ENCODE assay signal across 13 cellular contexts in genomic region chr5:119409235-119409815, GRCh38. TPM values are rescaled to one million over a fixed set of nuclear protein-coding genes. Genes with fewer than 3 reads are reported as not detected.
A peak's percentile ranks its signal among the peaks of the same experiment; 100 is the strongest.
DNase-seq lines count a peak whose midpoint lies in the region; ATAC-seq, FAIRE-seq and TF ChIP-seq lines count a peak whose summit lies in the region.
"Had no signal": no experiment of that assay in that cellular context is flagged by ENCODE, and none has a peak within 500 bp of the region (broad histone marks: within the 10 kb centered on the region; RNA-seq: fewer than 3 reads in every experiment).

No MANE protein-coding gene starts in this region.

- 0 out of 2 replicates have a peak overlapping the region, but pooled peaks have one; percentile 18 for H2AFZ ChIP-seq in K562 (ENCODE audit: low read depth, low read length)

- DNase-seq in K562 (ENCODE audit: extremely low read depth in 1 of 4, low spot score in 3 of 4), result peak in 1 of 4 experiments; percentile 43
- no peak for DNase-seq in cardiac septum (ENCODE audit: low spot score)
- DNase-seq in SW480 (ENCODE audit: low spot score), result no peak
- DNase-seq in SIG-M5 (lab: John Stamatoyannopoulos, UW), result no peak
- DNase-seq: activated effector memory CD4-positive, alpha-beta T cell treated with anti-CD3 and anti-CD28 coated beads, Interleukin-2, amount 50 U/mL, for 16 hours; Calu3; foreskin keratinocyte; pancreas; trophoblast cell had no signal

- no peaks in the 10 kb centered on the region for H3K27me3 ChIP-seq in K562 (ENCODE audit: control insufficient read depth in 2 of 2, insufficient read depth in 2 of 2, low read length in 2 of 2)
- H3K27me3 ChIP-seq: foreskin keratinocyte, pancreas had no signal

- TF ChIP-seq CTCF in GM12872 (IDR thresholded peaks at IDR 0.05; ENCODE audit: insufficient read depth, low read depth, low read length) (peak; percentile 59), K562 (IDR thresholded peaks at IDR 0.05 in 2 of 3, conservative IDR thresholded peaks at IDR 0.05 in 1 of 3; ENCODE audit: insufficient read depth in 2 of 3, low read depth in 1 of 3, low read length in 3 of 3) (peak; percentile 30 to 41 (median 37); a peak in 5 of 6 replicates)

- H3K79me2 ChIP-seq in K562 (ENCODE audit: control insufficient read depth, insufficient read depth, low read length), result no peaks in the 10 kb centered on the region

- peak; percentile 44 for FAIRE-seq in K562 (lab: Jason Lieb, UNC)
- FAIRE-seq: pancreas had no signal

- intact Hi-C loops in K562 (cut with micrococcal nuclease) (no loop called here), cardiac septum (cut with DNase I) (no loop called here)

- 17% methylated on average over 3 of the region's 3 CpGs for WGBS in K562 (ENCODE audit: insufficient coverage, low coverage, missing lambda C conversion rate)

- H3K36me3 ChIP-seq in K562 (ENCODE audit: control insufficient read depth, insufficient read depth, low read length), result no peaks in the 10 kb centered on the region
- H3K36me3 ChIP-seq: pancreas had no signal

- no peaks in the 10 kb centered on the region for H3K9me3 ChIP-seq in K562 (replicated peaks; ENCODE audit: control insufficient read depth, insufficient read depth, low read depth, low read length)
- H3K9me3 ChIP-seq: pancreas had no signal

- no TSS peak for BruUV-seq in K562 (replicated peaks; lab: Mats Ljungman, UMichigan)

- no peaks in the 10 kb centered on the region for H4K20me1 ChIP-seq in K562 (replicated peaks; ENCODE audit: control insufficient read depth, insufficient read depth, low read length)

- no peak for TF ChIP-seq POLR2A in K562 (conservative IDR thresholded peaks at IDR 0.05)

- in situ Hi-C loops in K562 (cut with MboI), result no loop called here

- no peaks in the 10 kb centered on the region for H3K9me1 ChIP-seq in K562 (ENCODE audit: control insufficient read depth, insufficient read depth, low read length)

- H3K9ac ChIP-seq in K562 (ENCODE audit: insufficient read depth in 1 of 2, low read depth in 2 of 2, low read length in 2 of 2), result no peak overlapping the region

- no peak overlapping the region for H3K4me3 ChIP-seq in K562
- H3K4me3 ChIP-seq: pancreas had no signal

- H3K4me1 ChIP-seq in K562 (replicated peaks in 1 of 2; ENCODE audit: control insufficient read depth in 2 of 2, insufficient read depth in 2 of 2, low read length in 2 of 2), result peaks cover 0 to 17% of the 10 kb centered on the region in 2 experiments; a peak in 3 of 5 replicates

- ATAC-seq in GM18907 (IDR thresholded peaks at IDR 0.05; ENCODE audit: unreplicated experiment) (peak; percentile 34), HG02943 (IDR thresholded peaks at IDR 0.05; ENCODE audit: low read depth, unreplicated experiment) (peak; percentile 43), K562 (peak; percentile 38), HG03097 (IDR thresholded peaks at IDR 0.05; ENCODE audit: low FRiP score, unreplicated experiment) (no peak)
- ATAC-seq: foreskin keratinocyte, pancreas had no signal

- no peak for TF ChIP-seq EP300 in K562 (IDR thresholded peaks at IDR 0.05; ENCODE audit: low read length)

- CTCF ChIA-PET in K562 (lab: Yijun Ruan, JAX; ENCODE audit: low intra/inter-chr PET ratio), result interaction anchor here (2.2 kb wide), 1 partner anchor 421 kb away, joined by 8 read pairs; the partner anchor contains the start of gene DTWD2

- no peak overlapping the region for H3K27ac ChIP-seq in K562 (ENCODE audit: extremely low read depth, low read depth, low read length)
- H3K27ac ChIP-seq: foreskin keratinocyte, pancreas had no signal

- POLR2A ChIA-PET in K562 (lab: Yijun Ruan, JAX), result interaction anchor here (1.2 kb wide), 1 partner anchor 339 kb away, joined by 4 read pairs; the partner anchor contains the start of gene DMXL1

- no peak overlapping the region for H3K4me2 ChIP-seq in K562 (ENCODE audit: insufficient read depth, low read length)

- peak in 1 of 2 experiments; percentile 62; a peak in 2 of 4 replicates for TF ChIP-seq RAD21 in K562 (CRISPR knock-in tag; conservative IDR thresholded peaks at IDR 0.05 in 1 of 2, IDR thresholded peaks at IDR 0.05 in 1 of 2)

TF ChIP-seq in K562, 482 proteins besides CTCF, POLR2A, EP300 and RAD21:
- no peak for TF ChIP-seq SIN3B (IDR thresholded peaks at IDR 0.05; ENCODE audit: low read depth)
- TF ChIP-seq SMARCE1 (IDR thresholded peaks at IDR 0.05), result no peak
- peak; percentile 44 for TF ChIP-seq ZFP36 (IDR thresholded peaks at IDR 0.05; ENCODE audit: low read depth, low read length, partially characterized antibody)

RNA-seq across cellular contexts. Expression of gene HSD17B4, which starts 43.0 kb away (rescaled TPM):
- 60.9 and 67.5 TPM in 2 replicates for total RNA-seq in K562 (2011; cell fraction: chromatin; rRNA removed; ENCODE audit: low replicate concordance)
- total RNA-seq in K562 (2011; cell fraction: nucleolus; rRNA removed), result 23.5 and 28.4 TPM in 2 replicates
- total RNA-seq in K562 (2011; cell fraction: nucleoplasm; rRNA removed), result 32.8 and 46.1 TPM in 2 replicates
- total RNA-seq in K562 (2014; rRNA removed) (82.1 and 120 TPM in 2 replicates), K562 (2014; rRNA removed; fragmentation: Illumina TruSeq; extraction: Trizol) (108 and 110 TPM in 2 replicates), K562 (2015; rRNA removed; fragmentation: Illumina TruSeq; extraction: Trizol) (91.4 and 94.6 TPM in 2 replicates), K562 (2021) (109 and 114 TPM in 2 replicates), cardiac septum (189 TPM)
- polyA plus RNA-seq in K562 (2011; rRNA removed) (157 and 187 TPM in 2 replicates), K562 (2014; fragmentation: Illumina TruSeq; extraction: Trizol) (95.4 and 119 TPM in 2 replicates), K562 (2014; fragmentation: Nextera tagmentation; extraction: Ambion mirVana) (10 to 100 TPM; 50.6 to 60.9 TPM), K562 (2014; rRNA removed) (72.5 and 76.2 TPM in 2 replicates)
- polyA plus RNA-seq in K562 (2011; cell fraction: cytosol; rRNA removed), result 64.0 and 120 TPM in 2 replicates
- polyA plus RNA-seq in K562 (2011; cell fraction: nucleus; rRNA removed), result 85.1 and 121 TPM in 2 replicates
- 93.3 and 132 TPM in 2 replicates for polyA plus RNA-seq in K562 (2012)
- 200 and 211 TPM in 2 replicates for polyA minus RNA-seq in K562 (2011; rRNA and poly(A)+ RNA removed)
- polyA minus RNA-seq in K562 (2011; cell fraction: cytosol; rRNA and poly(A)+ RNA removed), result 69.9 and 88.9 TPM in 2 replicates
- polyA minus RNA-seq in K562 (2011; cell fraction: nucleus; rRNA and poly(A)+ RNA removed), result 47.1 and 79.5 TPM in 2 replicates

RNA-seq across cellular contexts. Expression of gene TNFAIP8, which starts 53.5 kb away (rescaled TPM):
- 10.6 and 20.5 TPM in 2 replicates for total RNA-seq in K562 (2011; cell fraction: chromatin; rRNA removed; ENCODE audit: low replicate concordance)
- total RNA-seq in K562 (2011; cell fraction: nucleolus; rRNA removed), result 7.8 and 9.0 TPM in 2 replicates
- 12.6 and 24.7 TPM in 2 replicates for total RNA-seq in K562 (2011; cell fraction: nucleoplasm; rRNA removed)
- total RNA-seq in K562 (2014; rRNA removed) (42.0 and 46.0 TPM in 2 replicates), K562 (2014; rRNA removed; fragmentation: Illumina TruSeq; extraction: Trizol) (38.5 and 47.4 TPM in 2 replicates), K562 (2015; rRNA removed; fragmentation: Illumina TruSeq; extraction: Trizol) (44.8 and 47.0 TPM in 2 replicates), K562 (2021) (33.6 and 36.7 TPM in 2 replicates), cardiac septum (2.6 TPM)
- polyA plus RNA-seq in K562 (2011; rRNA removed) (44.6 and 52.2 TPM in 2 replicates), K562 (2014; fragmentation: Illumina TruSeq; extraction: Trizol) (49.3 and 57.3 TPM in 2 replicates), K562 (2014; fragmentation: Nextera tagmentation; extraction: Ambion mirVana) (10 to 100 TPM; 29.9 to 34.3 TPM), K562 (2014; rRNA removed) (35.8 and 47.6 TPM in 2 replicates)
- 35.0 and 41.8 TPM in 2 replicates for polyA plus RNA-seq in K562 (2011; cell fraction: cytosol; rRNA removed)
- 20.2 and 24.7 TPM in 2 replicates for polyA plus RNA-seq in K562 (2011; cell fraction: nucleus; rRNA removed)
- polyA plus RNA-seq in K562 (2012), result 37.7 and 53.3 TPM in 2 replicates
- 45.1 and 60.6 TPM in 2 replicates for polyA minus RNA-seq in K562 (2011; rRNA and poly(A)+ RNA removed)
- polyA minus RNA-seq in K562 (2011; cell fraction: cytosol; rRNA and poly(A)+ RNA removed), result 38.1 and 47.6 TPM in 2 replicates
- polyA minus RNA-seq in K562 (2011; cell fraction: nucleus; rRNA and poly(A)+ RNA removed), result 9.3 and 20.3 TPM in 2 replicates
